Comparison of ENCODE assay signal across 1 cellular context in genomic region chr13:24265453-24265852, GRCh38.
TF ChIP-seq lines count a peak whose summit lies in the region.

No MANE protein-coding gene starts in this region.

TF ChIP-seq in GM12878, 131 proteins besides CTCF, POLR2A, EP300 and RAD21 (continued from another document):
- TF ChIP-seq, protein P1, sequence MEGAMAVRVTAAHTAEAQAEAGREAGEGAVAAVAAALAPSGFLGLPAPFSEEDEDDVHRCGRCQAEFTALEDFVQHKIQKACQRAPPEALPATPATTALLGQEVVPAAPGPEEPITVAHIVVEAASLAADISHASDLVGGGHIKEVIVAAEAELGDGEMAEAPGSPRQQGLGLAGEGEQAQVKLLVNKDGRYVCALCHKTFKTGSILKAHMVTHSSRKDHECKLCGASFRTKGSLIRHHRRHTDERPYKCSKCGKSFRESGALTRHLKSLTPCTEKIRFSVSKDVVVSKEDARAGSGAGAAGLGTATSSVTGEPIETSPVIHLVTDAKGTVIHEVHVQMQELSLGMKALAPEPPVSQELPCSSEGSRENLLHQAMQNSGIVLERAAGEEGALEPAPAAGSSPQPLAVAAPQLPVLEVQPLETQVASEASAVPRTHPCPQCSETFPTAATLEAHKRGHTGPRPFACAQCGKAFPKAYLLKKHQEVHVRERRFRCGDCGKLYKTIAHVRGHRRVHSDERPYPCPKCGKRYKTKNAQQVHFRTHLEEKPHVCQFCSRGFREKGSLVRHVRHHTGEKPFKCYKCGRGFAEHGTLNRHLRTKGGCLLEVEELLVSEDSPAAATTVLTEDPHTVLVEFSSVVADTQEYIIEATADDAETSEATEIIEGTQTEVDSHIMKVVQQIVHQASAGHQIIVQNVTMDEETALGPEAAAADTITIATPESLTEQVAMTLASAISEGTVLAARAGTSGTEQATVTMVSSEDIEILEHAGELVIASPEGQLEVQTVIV (IDR thresholded peaks at IDR 0.05; ENCODE audit: borderline replicate concordance, partially characterized antibody): no peak
- no peak for TF ChIP-seq SREBF2 (IDR thresholded peaks at IDR 0.05; ENCODE audit: low read length)
- TF ChIP-seq MEF2B (IDR thresholded peaks at IDR 0.05; ENCODE audit: partially characterized antibody, poor library complexity, severe bottlenecking): no peak
- TF ChIP-seq POLR2AphosphoS5 (IDR thresholded peaks at IDR 0.05; ENCODE audit: low read length): no peak
- TF ChIP-seq EZH2 (IDR thresholded peaks at IDR 0.05; ENCODE audit: borderline replicate concordance, control insufficient read depth, low read depth, low read length): no peak
- TF ChIP-seq, protein P2, sequence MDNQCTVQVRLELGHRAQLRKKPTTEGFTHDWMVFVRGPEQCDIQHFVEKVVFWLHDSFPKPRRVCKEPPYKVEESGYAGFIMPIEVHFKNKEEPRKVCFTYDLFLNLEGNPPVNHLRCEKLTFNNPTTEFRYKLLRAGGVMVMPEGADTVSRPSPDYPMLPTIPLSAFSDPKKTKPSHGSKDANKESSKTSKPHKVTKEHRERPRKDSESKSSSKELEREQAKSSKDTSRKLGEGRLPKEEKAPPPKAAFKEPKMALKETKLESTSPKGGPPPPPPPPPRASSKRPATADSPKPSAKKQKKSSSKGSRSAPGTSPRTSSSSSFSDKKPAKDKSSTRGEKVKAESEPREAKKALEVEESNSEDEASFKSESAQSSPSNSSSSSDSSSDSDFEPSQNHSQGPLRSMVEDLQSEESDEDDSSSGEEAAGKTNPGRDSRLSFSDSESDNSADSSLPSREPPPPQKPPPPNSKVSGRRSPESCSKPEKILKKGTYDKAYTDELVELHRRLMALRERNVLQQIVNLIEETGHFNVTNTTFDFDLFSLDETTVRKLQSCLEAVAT (IDR thresholded peaks at IDR 0.05): no peak
- TF ChIP-seq CBX5 (IDR thresholded peaks at IDR 0.05; ENCODE audit: low read depth): no peak
- TF ChIP-seq, protein P3, sequence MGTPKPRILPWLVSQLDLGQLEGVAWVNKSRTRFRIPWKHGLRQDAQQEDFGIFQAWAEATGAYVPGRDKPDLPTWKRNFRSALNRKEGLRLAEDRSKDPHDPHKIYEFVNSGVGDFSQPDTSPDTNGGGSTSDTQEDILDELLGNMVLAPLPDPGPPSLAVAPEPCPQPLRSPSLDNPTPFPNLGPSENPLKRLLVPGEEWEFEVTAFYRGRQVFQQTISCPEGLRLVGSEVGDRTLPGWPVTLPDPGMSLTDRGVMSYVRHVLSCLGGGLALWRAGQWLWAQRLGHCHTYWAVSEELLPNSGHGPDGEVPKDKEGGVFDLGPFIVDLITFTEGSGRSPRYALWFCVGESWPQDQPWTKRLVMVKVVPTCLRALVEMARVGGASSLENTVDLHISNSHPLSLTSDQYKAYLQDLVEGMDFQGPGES (IDR thresholded peaks at IDR 0.05): no peak
- no peak for TF ChIP-seq SIX5 (IDR thresholded peaks at IDR 0.05; ENCODE audit: low read depth, low read length, severe bottlenecking)
- no peak for TF ChIP-seq JUNB (IDR thresholded peaks at IDR 0.05)
- no peak for TF ChIP-seq PRDM15 (CRISPR knock-in tag; IDR thresholded peaks at IDR 0.05)
- no peak for TF ChIP-seq FOXK2 (IDR thresholded peaks at IDR 0.05)
- TF ChIP-seq SKIL (IDR thresholded peaks at IDR 0.05; ENCODE audit: low read depth, poor library complexity, severe bottlenecking): no peak
- no peak for TF ChIP-seq PAX8 (IDR thresholded peaks at IDR 0.05)
- no peak for TF ChIP-seq NBN (IDR thresholded peaks at IDR 0.05)
- no peak for TF ChIP-seq STAT3 (IDR thresholded peaks at IDR 0.05; ENCODE audit: low read depth, low read length)
- no peak for TF ChIP-seq ASH2L (IDR thresholded peaks at IDR 0.05; ENCODE audit: borderline replicate concordance, low read depth)
